ENCODE assay signal across 8 cellular contexts in genomic region chr1:113072141-113072756, GRCh38. TPM values are rescaled to one million over a fixed set of nuclear protein-coding genes. Genes with fewer than 3 reads are reported as not detected.
DNase-seq lines count a peak whose midpoint lies in the region; FAIRE-seq and TF ChIP-seq lines count a peak whose summit lies in the region.

No MANE protein-coding gene starts in this region.

- H3K27ac ChIP-seq in SK-N-MC, result no peak overlapping the region

- TF ChIP-seq CTCF in fibroblast of pulmonary artery (IDR thresholded peaks at IDR 0.05; ENCODE audit: low read length, missing control alignments), result no peak

- no peak for DNase-seq in GM12892 (ENCODE audit: insufficient read length)
- no peak for DNase-seq in SK-N-MC (ENCODE audit: low read depth, low spot score)
- DNase-seq in fibroblast of pulmonary artery (ENCODE audit: low read depth), result no peak
- no peak for DNase-seq in skeletal muscle cell (ENCODE audit: low read depth)
- no peak for DNase-seq in HPDE6-E6E7 (ENCODE audit: extremely low spot score)
- DNase-seq in inferior parietal cortex (ENCODE audit: extremely low spot score), result no peak
- no peak for DNase-seq in H4 (ENCODE audit: low spot score)
- no peak for DNase-seq in GM19239 (ENCODE audit: insufficient read length, low spot score)

- H3K9ac ChIP-seq in SK-N-MC (ENCODE audit: insufficient read length), result peak overlapping the region; percentile 77

- no peak for TF ChIP-seq POLR2A in GM12892 (IDR thresholded peaks at IDR 0.05; ENCODE audit: low read depth, low read length)

- H3K36me3 ChIP-seq in SK-N-MC (ENCODE audit: insufficient read depth, low read length), result peaks cover 8% of the 10 kb centered on the region; the same call in 1 of the 2 replicates

- H3K9me3 ChIP-seq in SK-N-MC (ENCODE audit: low read depth, low read length), result no peaks in the 10 kb centered on the region

- H3K4me3 ChIP-seq in SK-N-MC (peak overlapping the region; percentile 100), fibroblast of pulmonary artery (replicated peaks; ENCODE audit: low read depth, low read length) (peak overlapping the region; percentile 96), skeletal muscle cell (ENCODE audit: low read depth, low read length) (peak overlapping the region; percentile 93)

- FAIRE-seq in GM12892 (lab: Jason Lieb, UNC), result peak; percentile 74
- no peak for FAIRE-seq in GM19239 (lab: Jason Lieb, UNC)

RNA-seq across cellular contexts. Expression of gene LRIG2, which starts 0.7 kb away (rescaled TPM):
- 6.1 TPM for polyA plus RNA-seq in GM12892 (2012; ENCODE audit: missing spikeins)
- 1.8 and 2.5 TPM in 2 replicates for total RNA-seq in H4 (2014; rRNA removed; shearing (Covaris generic))
